14 cellular contexts compared by ENCODE assay signal in genomic region chr12:108620236-108620879, GRCh38. TPM values are rescaled to one million over a fixed set of nuclear protein-coding genes. Genes with fewer than 3 reads are reported as not detected.
A peak's percentile ranks its signal among the peaks of the same experiment; 100 is the strongest.
DNase-seq lines count a peak whose midpoint lies in the region; ATAC-seq, FAIRE-seq and TF ChIP-seq lines count a peak whose summit lies in the region.
"Had no signal": no experiment of that assay in that cellular context is flagged by ENCODE, and none has a peak within 500 bp of the region (broad histone marks: within the 10 kb centered on the region; RNA-seq: fewer than 3 reads in every experiment).

No MANE protein-coding gene starts in this region.

- intact Hi-C loops in heart right ventricle (cut with DNase I), result no loop called here

- H3K4me1 ChIP-seq in GM23338 (ENCODE audit: insufficient read depth) (peaks cover 6% of the 10 kb centered on the region; the same call in 1 of the 2 replicates), heart right ventricle (peaks cover 0 to 60% (median 14%) of the 10 kb centered on the region in 9 donors)

- H3K4me3 Mint-ChIP-seq in GM23338 (no peak overlapping the region), memory B cell (no peak overlapping the region)
- H3K4me3 Mint-ChIP-seq in activated naive CD8-positive, alpha-beta T cell treated with anti-CD3 and anti-CD28 coated beads for 36 hours, result no peak overlapping the region

- DNase-seq in AML-193 (lab: John Stamatoyannopoulos, UW), result peak; percentile 72 to 73
- DNase-seq in GM23338 (ENCODE audit: low spot score), result no peak
- DNase-seq in activated naive CD8-positive, alpha-beta T cell treated with anti-CD3 and anti-CD28 coated beads for 36 hours, result no peak
- DNase-seq in memory B cell (ENCODE audit: low spot score in 2 of 2), result no peak
- no peak for DNase-seq in heart right ventricle
- no peak for DNase-seq in AG08396 (ENCODE audit: low spot score)
- DNase-seq in GM19239 (ENCODE audit: insufficient read length, low spot score), result no peak
- DNase-seq: activated CD4-positive, alpha-beta T cell treated with anti-CD3 and anti-CD28 coated beads, Interleukin-2, amount 50 U/mL, for 4 hours; kidney glomerular epithelial cell; substantia nigra; T-helper 2 cell had no signal

- H3K4me2 ChIP-seq in GM23338, result no peak overlapping the region

- H3K36me3 Mint-ChIP-seq in GM23338 (ENCODE audit: low read depth), result peaks cover 6% of the 10 kb centered on the region; the same call in 2 of the 3 replicates
- H3K36me3 Mint-ChIP-seq in activated naive CD8-positive, alpha-beta T cell treated with anti-CD3 and anti-CD28 coated beads for 36 hours, result peaks cover 42% of the 10 kb centered on the region
- peaks cover 8% of the 10 kb centered on the region for H3K36me3 Mint-ChIP-seq in memory B cell

- H3K27ac Mint-ChIP-seq in GM23338, result no peak overlapping the region
- H3K27ac Mint-ChIP-seq in activated naive CD8-positive, alpha-beta T cell treated with anti-CD3 and anti-CD28 coated beads for 36 hours, result peak overlapping the region; percentile 61
- H3K27ac Mint-ChIP-seq in memory B cell, result peak overlapping the region; percentile 32

- no peak for FAIRE-seq in GM19239 (lab: Jason Lieb, UNC)

- TF ChIP-seq CTCF in GM23338 (conservative IDR thresholded peaks at IDR 0.05; ENCODE audit: low read depth in 2 of 2), result no peak
- no peak for TF ChIP-seq CTCF in heart right ventricle (IDR thresholded peaks at IDR 0.05)

- H3K9me2 ChIP-seq in GM23338 (ENCODE audit: insufficient read depth), result peaks cover 7% of the 10 kb centered on the region; the same call in 1 of the 2 replicates

- H3K4me1 Mint-ChIP-seq in GM23338 (peaks cover 20% of the 10 kb centered on the region), memory B cell (peaks cover 43% of the 10 kb centered on the region)
- H3K4me1 Mint-ChIP-seq in activated naive CD8-positive, alpha-beta T cell treated with anti-CD3 and anti-CD28 coated beads for 36 hours, result peaks cover 43% of the 10 kb centered on the region

- no peak overlapping the region for H3K4me3 ChIP-seq in GM23338
- no peak overlapping the region for H3K4me3 ChIP-seq in heart right ventricle

- H3K27me3 Mint-ChIP-seq in GM23338 (ENCODE audit: insufficient read depth, low read depth, poor library complexity), result peaks cover 14% of the 10 kb centered on the region
- H3K27me3 Mint-ChIP-seq in activated naive CD8-positive, alpha-beta T cell treated with anti-CD3 and anti-CD28 coated beads for 36 hours, result no peaks in the 10 kb centered on the region
- H3K27me3 Mint-ChIP-seq in memory B cell, result no peaks in the 10 kb centered on the region

- WGBS in heart right ventricle, 2 donors, result 93 to 96% methylated on average over 10 of the region's 10 CpGs

- H4K20me1 ChIP-seq in GM23338 (replicated peaks; ENCODE audit: insufficient read depth), result no peaks in the 10 kb centered on the region

- ATAC-seq in GM23338 (no peak), memory B cell (ENCODE audit: low read depth) (no peak), GM21576 (IDR thresholded peaks at IDR 0.05; ENCODE audit: unreplicated experiment) (no peak), heart right ventricle (no peak)
- ATAC-seq: activated naive CD4-positive, alpha-beta T cell treated with anti-CD3 and anti-CD28 coated beads, Interleukin-2, amount 50 U/mL, for 72 hours; sciatic nerve had no signal

- H3K27ac ChIP-seq in GM23338 (ENCODE audit: low read depth) (0 out of 2 replicates have a peak overlapping the region, but pooled peaks have one; percentile 32), heart right ventricle (peak overlapping the region in 1 of 10 donors; percentile 53)

- 0 out of 2 replicates have a peak, but pooled peaks cover 3% of the 10 kb centered on the region for H3F3A ChIP-seq in GM23338 (replicated peaks; ENCODE audit: low read depth)

- H3K36me3 ChIP-seq in GM23338 (ENCODE audit: insufficient read depth) (no peaks in the 10 kb centered on the region), heart right ventricle (peaks cover 0 to 32% (median 0%) of the 10 kb centered on the region in 9 donors)

- H3K27me3 ChIP-seq in GM23338 (ENCODE audit: insufficient read depth) (no peaks in the 10 kb centered on the region), heart right ventricle (no peaks in the 10 kb centered on the region)

- H3K79me2 ChIP-seq in GM23338 (replicated peaks; ENCODE audit: insufficient read depth), result no peaks in the 10 kb centered on the region

- H3K9me3 Mint-ChIP-seq in GM23338, result peaks cover 9% of the 10 kb centered on the region
- H3K9me3 Mint-ChIP-seq in activated naive CD8-positive, alpha-beta T cell treated with anti-CD3 and anti-CD28 coated beads for 36 hours, result peaks cover 10% of the 10 kb centered on the region
- peaks cover 4% of the 10 kb centered on the region for H3K9me3 Mint-ChIP-seq in memory B cell

- H3K9me3 ChIP-seq in heart right ventricle, result peaks cover 0 to 8% (median 0%) of the 10 kb centered on the region in 11 donors

- H2AFZ ChIP-seq in GM23338, result peak overlapping the region; percentile 96

TF ChIP-seq in GM23338, 12 proteins besides CTCF, POLR2A, EP300 and RAD21 (continues in another document):
- TF ChIP-seq EZH2 (IDR thresholded peaks at IDR 0.05; ENCODE audit: low read depth, unreplicated experiment) (no peak), ZNF331 (CRISPR knock-in tag; IDR thresholded peaks at IDR 0.05; ENCODE audit: low read depth) (no peak), JUNB (IDR thresholded peaks at IDR 0.05; ENCODE audit: unreplicated experiment) (no peak), ZNF114 (CRISPR knock-in tag; IDR thresholded peaks at IDR 0.05) (no peak), EZH2phosphoT487 (IDR thresholded peaks at IDR 0.05; ENCODE audit: unreplicated experiment) (no peak), NANOG (IDR thresholded peaks at IDR 0.05; ENCODE audit: borderline replicate concordance) (no peak), CREB1 (CRISPR knock-in tag; IDR thresholded peaks at IDR 0.05; ENCODE audit: low read depth) (no peak)
- TF ChIP-seq, protein P1, sequence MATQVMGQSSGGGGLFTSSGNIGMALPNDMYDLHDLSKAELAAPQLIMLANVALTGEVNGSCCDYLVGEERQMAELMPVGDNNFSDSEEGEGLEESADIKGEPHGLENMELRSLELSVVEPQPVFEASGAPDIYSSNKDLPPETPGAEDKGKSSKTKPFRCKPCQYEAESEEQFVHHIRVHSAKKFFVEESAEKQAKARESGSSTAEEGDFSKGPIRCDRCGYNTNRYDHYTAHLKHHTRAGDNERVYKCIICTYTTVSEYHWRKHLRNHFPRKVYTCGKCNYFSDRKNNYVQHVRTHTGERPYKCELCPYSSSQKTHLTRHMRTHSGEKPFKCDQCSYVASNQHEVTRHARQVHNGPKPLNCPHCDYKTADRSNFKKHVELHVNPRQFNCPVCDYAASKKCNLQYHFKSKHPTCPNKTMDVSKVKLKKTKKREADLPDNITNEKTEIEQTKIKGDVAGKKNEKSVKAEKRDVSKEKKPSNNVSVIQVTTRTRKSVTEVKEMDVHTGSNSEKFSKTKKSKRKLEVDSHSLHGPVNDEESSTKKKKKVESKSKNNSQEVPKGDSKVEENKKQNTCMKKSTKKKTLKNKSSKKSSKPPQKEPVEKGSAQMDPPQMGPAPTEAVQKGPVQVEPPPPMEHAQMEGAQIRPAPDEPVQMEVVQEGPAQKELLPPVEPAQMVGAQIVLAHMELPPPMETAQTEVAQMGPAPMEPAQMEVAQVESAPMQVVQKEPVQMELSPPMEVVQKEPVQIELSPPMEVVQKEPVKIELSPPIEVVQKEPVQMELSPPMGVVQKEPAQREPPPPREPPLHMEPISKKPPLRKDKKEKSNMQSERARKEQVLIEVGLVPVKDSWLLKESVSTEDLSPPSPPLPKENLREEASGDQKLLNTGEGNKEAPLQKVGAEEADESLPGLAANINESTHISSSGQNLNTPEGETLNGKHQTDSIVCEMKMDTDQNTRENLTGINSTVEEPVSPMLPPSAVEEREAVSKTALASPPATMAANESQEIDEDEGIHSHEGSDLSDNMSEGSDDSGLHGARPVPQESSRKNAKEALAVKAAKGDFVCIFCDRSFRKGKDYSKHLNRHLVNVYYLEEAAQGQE (IDR thresholded peaks at IDR 0.05; ENCODE audit: unreplicated experiment), result no peak

RNA-seq across cellular contexts. Expression of gene SELPLG, which starts 13.3 kb away (rescaled TPM):
- total RNA-seq in GM23338 (2014; rRNA removed; shearing (Covaris generic)), result 0.56 TPM in 1 of 2 replicates, not detected in the other
- polyA plus RNA-seq in GM23338 (2016; fragmentation: Nextera tagmentation; extraction: Ambion mirVana) (0.16 TPM in 1 of 2 replicates, not detected in the other), heart right ventricle (1 to 10 TPM in 1 of 2 donors, under 1 TPM in 1; 0.88 to 3.9 TPM)
- 10 to 100 TPM; 22.2 to 23.0 TPM for total RNA-seq in activated naive CD8-positive, alpha-beta T cell treated with anti-CD3 and anti-CD28 coated beads for 36 hours
- 10 to 100 TPM in 1 of 10 donors, 1 to 10 TPM in 9; 1.5 to 17.6 (median 2.4) TPM for total RNA-seq in heart right ventricle

RNA-seq across cellular contexts. Expression of gene TMEM119, which starts 22.5 kb away (rescaled TPM):
- 0.07 and 0.35 TPM in 2 replicates for total RNA-seq in GM23338 (2014; rRNA removed; shearing (Covaris generic))
- polyA plus RNA-seq in GM23338 (2016; fragmentation: Nextera tagmentation; extraction: Ambion mirVana) (0.06 TPM in 1 of 2 replicates, not detected in the other), heart right ventricle (1 to 10 TPM; 1.0 to 2.2 TPM)
- under 1 TPM in 1 of 2 experiments, not detected in 1; 0.12 TPM for total RNA-seq in activated naive CD8-positive, alpha-beta T cell treated with anti-CD3 and anti-CD28 coated beads for 36 hours
- total RNA-seq in heart right ventricle, result 1 to 10 TPM in 8 of 10 donors, under 1 TPM in 2; 0.57 to 6.9 (median 2.0) TPM

RNA-seq across cellular contexts. Expression of gene ISCU, which starts 58.0 kb away (rescaled TPM):
- total RNA-seq in GM23338 (2014; rRNA removed; shearing (Covaris generic)), result 88.0 and 123 TPM in 2 replicates
- polyA plus RNA-seq in GM23338 (2016; fragmentation: Nextera tagmentation; extraction: Ambion mirVana) (110 and 129 TPM in 2 replicates), heart right ventricle (100 to 1,000 TPM; 164 to 215 TPM)
- 10 to 100 TPM; 69.5 TPM for total RNA-seq in activated naive CD8-positive, alpha-beta T cell treated with anti-CD3 and anti-CD28 coated beads for 36 hours
- 100 to 1,000 TPM; 321 to 630 (median 522) TPM for total RNA-seq in heart right ventricle

RNA-seq across cellular contexts. Expression of gene SART3, which starts 59.4 kb away (rescaled TPM):
- total RNA-seq in GM23338 (2014; rRNA removed; shearing (Covaris generic)), result 112 and 123 TPM in 2 replicates
- 49.7 and 49.8 TPM in 2 replicates for polyA plus RNA-seq in GM23338 (2016; fragmentation: Nextera tagmentation; extraction: Ambion mirVana)
- 10 to 100 TPM; 78.7 to 80.9 TPM for total RNA-seq in activated naive CD8-positive, alpha-beta T cell treated with anti-CD3 and anti-CD28 coated beads for 36 hours
- 10 to 100 TPM; 20.7 to 38.0 (median 25.2) TPM for total RNA-seq in heart right ventricle
- polyA plus RNA-seq in heart right ventricle, result 10 to 100 TPM; 13.5 to 18.3 TPM

Comparison
In these comparisons a context has a peak if more than half of its experiments do, and no peak if none do; other contexts are left out.
1. DNase-seq: peak in AML-193 (2 of 2); none in GM23338 (single experiment), activated naive CD8-positive, alpha-beta T cell treated with anti-CD3 and anti-CD28 coated beads for 36 hours (single experiment), memory B cell (0 of 2), heart right ventricle (0 of 2), AG08396 (single experiment) and GM19239 (single experiment).